Comparison of ENCODE assay signal across 21 cellular contexts in genomic region chr14:65084554-65085190, GRCh38.
"Had no signal": no experiment of that assay in that cellular context is flagged by ENCODE, and none has a peak within 500 bp of the region (broad histone marks: within the 10 kb centered on the region; RNA-seq: fewer than 3 reads in every experiment).

No MANE protein-coding gene starts in this region.

- H3K4me3 Mint-ChIP-seq: activated CD4-positive, alpha-beta memory T cell treated with anti-CD3 and anti-CD28 coated beads, Interleukin-2, amount 10 ng/mL, durations not matched to agents 7 days and 5 days; activated CD8-positive, alpha-beta memory T cell treated with anti-CD3 and anti-CD28 coated beads, Interleukin-2, amount 10 ng/mL, durations not matched to agents 7 days and 5 days; activated naive CD8-positive, alpha-beta T cell; central memory CD8-positive, alpha-beta T cell; endodermal cell; neural crest cell; stimulated activated memory B cell treated with anti-CD40 and anti-IgM and Interleukin-4, amounts not matched to agents 10 μg/mL and 1 μg/mL and 100 μg/mL, for 72 hours; WTC11 had no signal

- H3K27ac ChIP-seq: colonic mucosa, foreskin keratinocyte, ovary, thoracic aorta, upper lobe of right lung had no signal

- H3K9me3 Mint-ChIP-seq: central memory CD8-positive, alpha-beta T cell had no signal

- ATAC-seq: activated CD8-positive, alpha-beta memory T cell treated with anti-CD3 and anti-CD28 coated beads, Interleukin-2, amount 10 ng/mL, durations not matched to agents 7 days and 5 days; foreskin keratinocyte; left lobe of liver; sciatic nerve; stimulated activated memory B cell treated with anti-CD40 and anti-IgM and Interleukin-4, amounts not matched to agents 10 μg/mL and 1 μg/mL and 100 μg/mL, for 72 hours; upper lobe of right lung; WTC11 had no signal

- H3K4me1 Mint-ChIP-seq: neural crest cell had no signal

- FAIRE-seq: keratinocyte had no signal

- DNase-seq: activated CD4-positive, alpha-beta memory T cell treated with anti-CD3 and anti-CD28 coated beads, Interleukin-2, amount 10 ng/mL, durations not matched to agents 7 days and 5 days; activated CD4-positive, alpha-beta T cell treated with anti-CD3 and anti-CD28 coated beads for 4 hours; activated CD8-positive, alpha-beta memory T cell treated with anti-CD3 and anti-CD28 coated beads, Interleukin-2, amount 10 ng/mL, durations not matched to agents 7 days and 5 days; activated gamma-delta T cell; colonic mucosa; endodermal cell; foreskin keratinocyte; glutamatergic neuron; mammary epithelial cell; ovary; stimulated activated CD4-positive, alpha-beta T cell treated with anti-CD3 and anti-CD28 coated beads, Interleukin-4, amount 100 ng/mL, for 24 hours; upper lobe of right lung had no signal

- H3K27me3 ChIP-seq: colonic mucosa, foreskin keratinocyte, ovary, upper lobe of right lung had no signal

- H3K4me3 ChIP-seq: colonic mucosa, ovary, thoracic aorta, upper lobe of right lung had no signal

- H3K27me3 Mint-ChIP-seq: activated CD4-positive, alpha-beta memory T cell treated with anti-CD3 and anti-CD28 coated beads, Interleukin-2, amount 10 ng/mL, durations not matched to agents 7 days and 5 days; activated CD8-positive, alpha-beta memory T cell treated with anti-CD3 and anti-CD28 coated beads, Interleukin-2, amount 10 ng/mL, durations not matched to agents 7 days and 5 days; activated naive CD8-positive, alpha-beta T cell; central memory CD8-positive, alpha-beta T cell; stimulated activated memory B cell treated with anti-CD40 and anti-IgM and Interleukin-4, amounts not matched to agents 10 μg/mL and 1 μg/mL and 100 μg/mL, for 72 hours had no signal

- H3K27ac Mint-ChIP-seq: activated CD4-positive, alpha-beta memory T cell treated with anti-CD3 and anti-CD28 coated beads, Interleukin-2, amount 10 ng/mL, durations not matched to agents 7 days and 5 days; activated CD8-positive, alpha-beta memory T cell treated with anti-CD3 and anti-CD28 coated beads, Interleukin-2, amount 10 ng/mL, durations not matched to agents 7 days and 5 days; endodermal cell; stimulated activated memory B cell treated with anti-CD40 and anti-IgM and Interleukin-4, amounts not matched to agents 10 μg/mL and 1 μg/mL and 100 μg/mL, for 72 hours; WTC11 had no signal

- H3K9me3 ChIP-seq: colonic mucosa, thoracic aorta, upper lobe of right lung had no signal

- H3K4me1 ChIP-seq: foreskin keratinocyte had no signal

- H3K36me3 ChIP-seq: ovary had no signal
